In the genomic region with DNA sequence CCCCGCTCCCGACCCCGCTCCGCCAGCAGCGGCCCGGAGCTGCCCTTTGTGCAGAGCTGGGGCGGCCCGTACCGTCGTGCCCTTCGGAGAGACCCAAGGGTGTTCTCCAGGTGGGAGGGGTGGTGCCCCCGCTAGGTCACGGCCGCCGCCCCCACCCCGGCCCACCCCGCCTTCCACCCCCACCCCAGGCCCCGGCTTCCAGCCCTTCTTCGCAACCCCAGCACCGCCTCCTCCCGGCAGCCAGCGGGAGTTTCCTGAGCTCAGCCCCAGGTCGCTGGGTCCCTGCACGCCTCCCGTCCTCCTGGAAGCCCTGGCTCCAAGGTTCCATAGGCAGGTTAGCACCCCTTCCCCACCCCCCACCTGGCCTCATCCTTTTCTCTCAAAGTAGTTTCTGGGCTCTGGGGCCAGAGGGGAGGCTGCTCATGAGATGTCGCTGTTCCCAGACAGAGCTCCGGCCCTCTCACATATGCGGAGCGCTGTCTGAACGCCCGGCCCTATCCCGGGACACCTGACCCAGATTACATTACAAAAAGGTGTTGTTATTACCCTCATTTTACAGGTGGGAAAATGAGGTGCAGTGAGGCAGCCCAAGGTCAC, we compare ENCODE assay signal across 8 cellular contexts. TPM values are rescaled to one million over a fixed set of nuclear protein-coding genes. Genes with fewer than 3 reads are reported as not detected.
DNase-seq lines count a peak whose midpoint lies in the region; ATAC-seq and TF ChIP-seq lines count a peak whose summit lies in the region.

No MANE protein-coding gene starts in this region.

- no peak overlapping the region for H3K4me3 ChIP-seq in CD4-positive, alpha-beta memory T cell (ENCODE audit: low read length in 2 of 2)
- H3K4me3 ChIP-seq in foreskin fibroblast (ENCODE audit: low read depth in 1 of 2, low read length in 2 of 2), result peak overlapping the region in 1 of 2 donors; percentile 30
- H3K4me3 ChIP-seq in skin epidermis, result peak overlapping the region; percentile 13 to 47 (median 31)

- ATAC-seq in WTC11 (peak; percentile 60), sciatic nerve (no peak)

- H3K9me3 ChIP-seq in CD4-positive, alpha-beta memory T cell (ENCODE audit: control insufficient read depth in 1 of 2, low read length in 2 of 2), result no peaks in the 10 kb centered on the region

- no peaks in the 10 kb centered on the region for H3K36me3 ChIP-seq in CD4-positive, alpha-beta memory T cell (ENCODE audit: insufficient read depth, low read length)

- POLR2A ChIA-PET in CD4-positive, alpha-beta memory T cell (lab: Charles Lee; ENCODE audit: partially characterized antibody), result no interaction called here
- POLR2A ChIA-PET in WTC11 (lab: Charles Lee), result interaction anchor here (0.6 to 1.2 kb wide), 4 partner anchors 10 to 202 kb away, joined by 3 to 13 read pairs (median 4); no protein-coding TSS in a partner anchor

- CTCF ChIA-PET in CD4-positive, alpha-beta memory T cell (lab: Charles Lee; ENCODE audit: partially characterized antibody), result no interaction called here
- CTCF ChIA-PET in WTC11 (lab: Charles Lee), result interaction anchor here (0.5 to 5.7 kb wide), 49 partner anchors 8 to 1599 kb away, joined by 3 to 88 read pairs (median 5); a partner anchor contains a TSS

- H3K4me1 Mint-ChIP-seq in CD4-positive, alpha-beta memory T cell, result peaks cover 0 to 4% (median under 1%) of the 10 kb centered on the region in 4 donors
- peaks cover 13% of the 10 kb centered on the region for H3K4me1 Mint-ChIP-seq in WTC11

- DNase-seq in CD4-positive, alpha-beta memory T cell, result no peak
- peak; percentile 57 for DNase-seq in GM19238 (ENCODE audit: insufficient read length, low spot score)
- peak; percentile 81 for DNase-seq in WTC11 (ENCODE audit: low spot score)
- DNase-seq in foreskin fibroblast, result peak; percentile 24 to 73
- DNase-seq in retina, result no peak
- no peak for DNase-seq in ureter (ENCODE audit: low spot score)
- no peak for DNase-seq in sciatic nerve (ENCODE audit: low spot score)

- H3K27ac Mint-ChIP-seq in CD4-positive, alpha-beta memory T cell, result no peak overlapping the region
- H3K27ac Mint-ChIP-seq in WTC11, result no peak overlapping the region

- H3K36me3 Mint-ChIP-seq in CD4-positive, alpha-beta memory T cell, result no peaks in the 10 kb centered on the region
- no peaks in the 10 kb centered on the region for H3K36me3 Mint-ChIP-seq in WTC11

- H3K9me3 Mint-ChIP-seq in CD4-positive, alpha-beta memory T cell, result no peaks in the 10 kb centered on the region
- no peaks in the 10 kb centered on the region for H3K9me3 Mint-ChIP-seq in WTC11

- no peak overlapping the region for H3K27ac ChIP-seq in CD4-positive, alpha-beta memory T cell (ENCODE audit: low read depth, low read length)
- H3K27ac ChIP-seq in skin epidermis, result peak overlapping the region in 10 of 21 experiments; percentile 23 to 82 (median 60)

- TF ChIP-seq CTCF in WTC11 (IDR thresholded peaks at IDR 0.05), result no peak
- peak; percentile 23 for TF ChIP-seq CTCF in foreskin fibroblast (IDR thresholded peaks at IDR 0.05; ENCODE audit: low read depth, low read length)

- H3K27me3 Mint-ChIP-seq in CD4-positive, alpha-beta memory T cell, result peaks cover 6 to 8% of the 10 kb centered on the region in 2 donors
- peaks cover 4% of the 10 kb centered on the region for H3K27me3 Mint-ChIP-seq in WTC11 (ENCODE audit: low read depth)

- intact Hi-C loops in CD4-positive, alpha-beta memory T cell (cut with micrococcal nuclease), result no loop called here
- intact Hi-C loops in sciatic nerve (cut with DNase I), result no loop called here

- H3K27me3 ChIP-seq in CD4-positive, alpha-beta memory T cell (ENCODE audit: insufficient read depth, low read length), result peaks cover 4% of the 10 kb centered on the region

- no peaks in the 10 kb centered on the region for H3K4me1 ChIP-seq in CD4-positive, alpha-beta memory T cell (ENCODE audit: insufficient read depth, low read length)

- H3K4me3 Mint-ChIP-seq in CD4-positive, alpha-beta memory T cell, result peak overlapping the region in 6 of 8 donors; percentile 40 to 81 (median 66)
- H3K4me3 Mint-ChIP-seq in WTC11, result peak overlapping the region; percentile 59

TF ChIP-seq in WTC11, 78 proteins besides CTCF, POLR2A, EP300 and RAD21:
- TF ChIP-seq JUN (CRISPR knock-in tag; IDR thresholded peaks at IDR 0.05) (no peak), ZNF423 (CRISPR knock-in tag; IDR thresholded peaks at IDR 0.05) (peak; percentile 51; the same call in 1 of the 2 replicates), FOXK1 (CRISPR knock-in tag; IDR thresholded peaks at IDR 0.05) (no peak), ZBTB21 (CRISPR knock-in tag; IDR thresholded peaks at IDR 0.05; ENCODE audit: borderline replicate concordance) (no peak), SMAD3 (CRISPR knock-in tag; IDR thresholded peaks at IDR 0.05; ENCODE audit: borderline replicate concordance) (0 out of 2 replicates have a peak, but pooled peaks have one; percentile 21), NR2C2 (CRISPR knock-in tag; IDR thresholded peaks at IDR 0.05) (no peak), ETV6 (CRISPR knock-in tag; IDR thresholded peaks at IDR 0.05) (0 out of 2 replicates have a peak, but pooled peaks have one; percentile 26), ZNF317 (CRISPR knock-in tag; IDR thresholded peaks at IDR 0.05; ENCODE audit: borderline replicate concordance, low read depth) (no peak)
- TF ChIP-seq, protein P1, sequence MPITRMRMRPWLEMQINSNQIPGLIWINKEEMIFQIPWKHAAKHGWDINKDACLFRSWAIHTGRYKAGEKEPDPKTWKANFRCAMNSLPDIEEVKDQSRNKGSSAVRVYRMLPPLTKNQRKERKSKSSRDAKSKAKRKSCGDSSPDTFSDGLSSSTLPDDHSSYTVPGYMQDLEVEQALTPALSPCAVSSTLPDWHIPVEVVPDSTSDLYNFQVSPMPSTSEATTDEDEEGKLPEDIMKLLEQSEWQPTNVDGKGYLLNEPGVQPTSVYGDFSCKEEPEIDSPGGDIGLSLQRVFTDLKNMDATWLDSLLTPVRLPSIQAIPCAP (CRISPR knock-in tag; IDR thresholded peaks at IDR 0.05), result no peak

RNA-seq across cellular contexts. Expression of a gene that starts 25.2 kb away (rescaled TPM):
- total RNA-seq in CD4-positive, alpha-beta memory T cell, result under 1 TPM; 0.53 to 0.67 TPM
- not detected for polyA plus RNA-seq in CD4-positive, alpha-beta memory T cell
- total RNA-seq in WTC11 (2021) (18.2 to 19.9 TPM (median 19.7 TPM) in 3 replicates), ureter (121 TPM), sciatic nerve (5.4 TPM)

RNA-seq across cellular contexts. Expression of a gene that starts 46.5 kb away (rescaled TPM):
- 100 to 1,000 TPM; 134 to 136 TPM for total RNA-seq in CD4-positive, alpha-beta memory T cell
- 10 to 100 TPM; 37.3 to 61.8 TPM for polyA plus RNA-seq in CD4-positive, alpha-beta memory T cell
- total RNA-seq in WTC11 (2021) (161 to 207 TPM (median 165 TPM) in 3 replicates), ureter (8.3 TPM), sciatic nerve (9.9 TPM)

RNA-seq across cellular contexts. Expression of a gene that starts 46.7 kb away (rescaled TPM):
- 10 to 100 TPM; 40.6 to 42.1 TPM for total RNA-seq in CD4-positive, alpha-beta memory T cell
- polyA plus RNA-seq in CD4-positive, alpha-beta memory T cell, result 10 to 100 TPM; 36.8 to 40.3 TPM
- total RNA-seq in WTC11 (2021), result 44.2 to 54.9 TPM (median 48.7 TPM) in 3 replicates
- total RNA-seq in ureter, result 38.4 TPM
- 24.1 TPM for total RNA-seq in sciatic nerve

RNA-seq across cellular contexts. Expression of a gene that starts 55.7 kb away (rescaled TPM):
- total RNA-seq in CD4-positive, alpha-beta memory T cell, result 10 to 100 TPM; 41.8 to 47.4 TPM
- 10 to 100 TPM; 68.6 to 71.6 TPM for polyA plus RNA-seq in CD4-positive, alpha-beta memory T cell
- 36.4 to 40.2 TPM (median 36.9 TPM) in 3 replicates for total RNA-seq in WTC11 (2021)
- total RNA-seq in ureter, result 29.4 TPM
- 23.2 TPM for total RNA-seq in sciatic nerve

Comparison
In these comparisons a context has a peak if more than half of its experiments do, and no peak if none do; other contexts are left out.
1. DNase-seq: peak in GM19238 (single experiment), WTC11 (single experiment) and foreskin fibroblast (2 of 2); none in CD4-positive, alpha-beta memory T cell (0 of 5), retina (single experiment), ureter (single experiment) and sciatic nerve (single experiment).
2. H3K4me3 ChIP-seq: peak in skin epidermis (7 of 7); none in CD4-positive, alpha-beta memory T cell (0 of 2).
3. RNA of a gene that starts 46.5 kb away (total RNA-seq): 161 to 207 TPM in WTC11 and 134 to 136 TPM in CD4-positive, alpha-beta memory T cell; 9.9 TPM in sciatic nerve (single experiment) and 8.3 TPM in ureter (single experiment); every median in the first group is over 10 times any median in the second.